Comparison of ENCODE assay signal across 17 cellular contexts in the genomic region with DNA sequence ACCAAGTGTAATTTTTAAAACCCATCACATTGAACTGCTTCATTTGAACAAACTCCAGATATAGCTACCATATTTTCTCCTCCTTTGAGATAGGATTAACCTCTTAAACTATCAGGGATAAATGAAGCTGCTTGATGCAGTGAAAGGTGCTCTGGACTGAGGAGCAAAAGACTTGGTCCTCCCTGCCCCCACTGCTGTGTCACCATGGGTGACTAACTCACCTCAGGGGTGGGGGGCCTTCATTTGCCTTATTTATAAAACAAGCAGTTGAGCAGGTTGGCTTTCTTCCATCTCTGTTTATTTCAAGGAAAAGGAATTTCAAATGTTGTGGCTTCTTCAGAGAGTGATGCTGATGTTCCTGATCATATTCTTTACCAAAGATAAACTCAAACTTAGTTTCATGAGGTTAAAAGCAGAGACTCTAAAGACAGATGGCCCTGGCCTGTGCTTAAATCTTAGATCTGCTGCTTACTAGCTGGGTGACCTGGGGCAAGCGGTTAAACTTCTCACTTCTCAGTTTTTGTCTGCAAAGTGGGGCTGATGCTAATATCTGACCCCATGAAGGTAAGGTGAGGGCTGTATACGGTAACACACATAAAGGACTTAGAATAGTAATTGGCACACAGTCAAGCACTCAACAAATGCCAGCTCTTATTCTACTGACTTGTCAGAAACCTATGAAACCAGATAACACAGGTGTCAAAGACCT. TPM values are rescaled to one million over a fixed set of nuclear protein-coding genes. Genes with fewer than 3 reads are reported as not detected.
DNase-seq lines count a peak whose midpoint lies in the region; ATAC-seq and TF ChIP-seq lines count a peak whose summit lies in the region.
"Had no signal": no experiment of that assay in that cellular context is flagged by ENCODE, and none has a peak within 500 bp of the region (broad histone marks: within the 10 kb centered on the region; RNA-seq: fewer than 3 reads in every experiment).

No MANE protein-coding gene starts in this region.

- ATAC-seq in GM18907 (IDR thresholded peaks at IDR 0.05; ENCODE audit: unreplicated experiment) (peak; percentile 43), GM21528 (IDR thresholded peaks at IDR 0.05; ENCODE audit: low FRiP score, unreplicated experiment) (peak; percentile 39), HG03460 (IDR thresholded peaks at IDR 0.05; ENCODE audit: unreplicated experiment) (peak; percentile 31)
- ATAC-seq in natural killer cell treated with Interleukin-12 subunit alpha and Interleukin-12 subunit beta and Interleukin-15 and Interleukin-18, amount 100 ng/mL, for 72 hours = no peak
- ATAC-seq: activated CD8-positive, alpha-beta T cell treated with anti-CD3 and anti-CD28 coated beads, Interleukin-2, amount 10 ng/mL, durations not matched to agents 7 days and 5 days; right cardiac atrium had no signal

- H3K36me3 Mint-ChIP-seq in glutamatergic neuron (ENCODE audit: unreplicated experiment) = no peaks in the 10 kb centered on the region
- H3K36me3 Mint-ChIP-seq in natural killer cell treated with Interleukin-12 subunit alpha and Interleukin-12 subunit beta and Interleukin-15 and Interleukin-18, amount 100 ng/mL, for 72 hours = no peaks in the 10 kb centered on the region
- H3K36me3 Mint-ChIP-seq: mesothelial cell of epicardium had no signal

- H3K27ac Mint-ChIP-seq in glutamatergic neuron (ENCODE audit: unreplicated experiment) = peak overlapping the region; percentile 42
- no peak overlapping the region for H3K27ac Mint-ChIP-seq in natural killer cell treated with Interleukin-12 subunit alpha and Interleukin-12 subunit beta and Interleukin-15 and Interleukin-18, amount 100 ng/mL, for 72 hours
- H3K27ac Mint-ChIP-seq: activated CD8-positive, alpha-beta T cell treated with anti-CD3 and anti-CD28 coated beads, Interleukin-2, amount 10 ng/mL, durations not matched to agents 7 days and 5 days; mesothelial cell of epicardium had no signal

- TF ChIP-seq CTCF in glutamatergic neuron (IDR thresholded peaks at IDR 0.05; ENCODE audit: partially characterized antibody, unreplicated experiment) (no peak), testis (IDR thresholded peaks at IDR 0.05) (no peak)

- DNase-seq in glutamatergic neuron (no peak), testis (no peak)
- DNase-seq in stimulated activated naive CD4-positive, alpha-beta T cell treated with Interleukin-2 at 50 U/mL for 16 hours (lab: John Stamatoyannopoulos, UW) = no peak
- no peak for DNase-seq in natural killer cell treated with Interleukin-12 subunit alpha and Interleukin-12 subunit beta and Interleukin-15 and Interleukin-18, amount 100 ng/mL, for 72 hours (ENCODE audit: low spot score)
- DNase-seq: activated CD8-positive, alpha-beta T cell treated with anti-CD3 and anti-CD28 coated beads, Interleukin-2, amount 10 ng/mL, durations not matched to agents 7 days and 5 days; BE2C; effector CD8-positive, alpha-beta T cell; Peyer's patch; right cardiac atrium; stimulated activated CD4-positive, alpha-beta T cell treated with anti-CD3 and anti-CD28 coated beads, Interleukin-1b, Interleukin-23, amount 100 ng/mL, for 48 hours had no signal

- no peak for TF ChIP-seq POLR2A in testis (IDR thresholded peaks at IDR 0.05)

- H3K4me3 ChIP-seq in testis = no peak overlapping the region
- H3K4me3 ChIP-seq: hepatocyte, Peyer's patch, thoracic aorta had no signal

- no peaks in the 10 kb centered on the region for H3K27me3 ChIP-seq in testis
- H3K27me3 ChIP-seq: BE2C, hepatocyte, Peyer's patch had no signal

- H3K27me3 Mint-ChIP-seq in glutamatergic neuron (ENCODE audit: unreplicated experiment) = peaks cover 4% of the 10 kb centered on the region
- H3K27me3 Mint-ChIP-seq in natural killer cell treated with Interleukin-12 subunit alpha and Interleukin-12 subunit beta and Interleukin-15 and Interleukin-18, amount 100 ng/mL, for 72 hours = peaks cover 3 to 12% of the 10 kb centered on the region in 2 donors

- H3K36me3 ChIP-seq in testis (ENCODE audit: low read depth, missing control alignments) = no peaks in the 10 kb centered on the region
- H3K36me3 ChIP-seq: BE2C, Peyer's patch had no signal

- intact Hi-C loops in testis (cut with DNase I; ENCODE audit: low total_unique reads) = no loop called here

- no peaks in the 10 kb centered on the region for H3K4me1 ChIP-seq in testis
- H3K4me1 ChIP-seq: BE2C, Peyer's patch had no signal

- H3K4me3 Mint-ChIP-seq in glutamatergic neuron (ENCODE audit: unreplicated experiment) = peak overlapping the region; percentile 58
- no peak overlapping the region for H3K4me3 Mint-ChIP-seq in natural killer cell treated with Interleukin-12 subunit alpha and Interleukin-12 subunit beta and Interleukin-15 and Interleukin-18, amount 100 ng/mL, for 72 hours
- H3K4me3 Mint-ChIP-seq: activated CD8-positive, alpha-beta T cell treated with anti-CD3 and anti-CD28 coated beads, Interleukin-2, amount 10 ng/mL, durations not matched to agents 7 days and 5 days; mesothelial cell of epicardium had no signal

- peaks cover 68% of the 10 kb centered on the region for H3K4me1 Mint-ChIP-seq in glutamatergic neuron (ENCODE audit: low read depth, unreplicated experiment)
- H3K4me1 Mint-ChIP-seq in natural killer cell treated with Interleukin-12 subunit alpha and Interleukin-12 subunit beta and Interleukin-15 and Interleukin-18, amount 100 ng/mL, for 72 hours (ENCODE audit: low read depth in 2 of 2) = no peaks in the 10 kb centered on the region

- H3K9me3 ChIP-seq in testis = no peaks in the 10 kb centered on the region
- H3K9me3 ChIP-seq: BE2C, Peyer's patch, thoracic aorta had no signal

- 88 to 92% methylated on average over 2 of the region's 2 CpGs for WGBS in testis, 2 donors

- peaks cover 4% of the 10 kb centered on the region for H3K9me3 Mint-ChIP-seq in glutamatergic neuron (ENCODE audit: unreplicated experiment)
- H3K9me3 Mint-ChIP-seq in natural killer cell treated with Interleukin-12 subunit alpha and Interleukin-12 subunit beta and Interleukin-15 and Interleukin-18, amount 100 ng/mL, for 72 hours = no peaks in the 10 kb centered on the region
- H3K9me3 Mint-ChIP-seq: mesothelial cell of epicardium had no signal

- no peak overlapping the region for H3K27ac ChIP-seq in testis
- H3K27ac ChIP-seq: hepatocyte, Peyer's patch, thoracic aorta had no signal

RNA-seq across cellular contexts. Expression of gene FHL5, which starts 50.5 kb away (rescaled TPM):
- total RNA-seq in glutamatergic neuron (ENCODE audit: unreplicated experiment) = not detected
- total RNA-seq in testis = 10 to 100 TPM; 23.3 to 38.2 TPM
- polyA plus RNA-seq in testis (ENCODE audit: insufficient read depth, low read depth, low replicate concordance) = 94.5 TPM
- total RNA-seq in natural killer cell treated with Interleukin-12 subunit alpha and Interleukin-12 subunit beta and Interleukin-15 and Interleukin-18, amount 100 ng/mL, for 72 hours = not detected
- total RNA-seq: activated CD8-positive, alpha-beta T cell treated with anti-CD3 and anti-CD28 coated beads, Interleukin-2, amount 10 ng/mL, durations not matched to agents 7 days and 5 days; hepatocyte; kidney epithelial cell had no signal
- polyA plus RNA-seq: hepatocyte had no signal

Comparison
In these comparisons a context has a peak if more than half of its experiments do, and no peak if none do; other contexts are left out.
1. ATAC-seq: peak in GM18907 (single experiment), GM21528 (single experiment) and HG03460 (single experiment); none in natural killer cell treated with Interleukin-12 subunit alpha and Interleukin-12 subunit beta and Interleukin-15 and Interleukin-18, amount 100 ng/mL, for 72 hours (0 of 2).
2. RNA of gene FHL5, which starts 50.5 kb away (total RNA-seq): 23.3 to 38.2 TPM in testis; not detected in glutamatergic neuron (single experiment) and not detected in natural killer cell treated with Interleukin-12 subunit alpha and Interleukin-12 subunit beta and Interleukin-15 and Interleukin-18, amount 100 ng/mL, for 72 hours; every median in the first group is over 10 times any median in the second.